Comparison of ENCODE assay signal across 1 cellular context in the genomic region with DNA sequence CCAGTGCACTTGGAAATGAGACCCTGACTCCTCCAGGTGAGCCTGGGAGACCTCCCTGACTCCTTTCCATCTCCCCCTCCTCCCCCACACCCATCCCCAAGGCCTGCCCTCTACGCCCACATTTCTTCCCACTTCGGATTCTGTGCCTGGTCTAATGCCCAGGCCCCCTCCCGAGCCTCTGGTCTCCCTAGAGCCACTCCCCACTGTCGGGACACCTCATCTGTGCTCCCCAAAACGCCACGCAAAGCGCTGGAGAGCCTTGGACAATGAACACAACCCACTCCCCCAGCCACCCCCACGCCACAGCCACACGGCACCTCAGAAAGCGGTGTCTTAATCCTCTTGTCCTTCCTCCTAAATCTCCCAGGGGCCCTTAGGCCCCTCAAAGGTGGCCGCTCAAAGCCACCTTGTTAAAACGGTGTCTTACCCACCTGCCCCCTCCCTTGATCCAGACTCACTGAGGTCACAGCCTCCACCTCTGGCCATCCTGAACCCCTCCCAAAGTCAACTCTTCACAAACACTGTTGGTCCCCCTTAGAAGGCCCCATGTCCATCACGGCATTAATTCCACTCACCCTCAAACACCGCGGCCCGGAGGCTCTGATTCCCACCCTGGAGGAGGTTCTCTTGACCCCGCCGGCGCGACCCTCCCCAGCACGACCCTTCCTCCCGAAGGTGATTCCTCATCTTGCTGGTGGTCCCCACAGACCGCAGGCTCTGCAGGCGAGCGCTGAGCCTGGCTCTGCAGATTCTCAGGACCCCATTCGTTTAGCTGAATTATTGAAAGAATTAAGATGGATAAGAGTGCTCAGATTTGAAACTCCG.
A peak's percentile ranks its signal among the peaks of the same experiment; 100 is the strongest.
TF ChIP-seq lines count a peak whose summit lies in the region.

No MANE protein-coding gene starts in this region.

TF ChIP-seq in GM12878, 131 proteins besides CTCF, POLR2A, EP300 and RAD21:
- 0 out of 2 replicates have a peak, but pooled peaks have one; percentile 38 for TF ChIP-seq LARP7 (IDR thresholded peaks at IDR 0.05)
- TF ChIP-seq, protein P1, sequence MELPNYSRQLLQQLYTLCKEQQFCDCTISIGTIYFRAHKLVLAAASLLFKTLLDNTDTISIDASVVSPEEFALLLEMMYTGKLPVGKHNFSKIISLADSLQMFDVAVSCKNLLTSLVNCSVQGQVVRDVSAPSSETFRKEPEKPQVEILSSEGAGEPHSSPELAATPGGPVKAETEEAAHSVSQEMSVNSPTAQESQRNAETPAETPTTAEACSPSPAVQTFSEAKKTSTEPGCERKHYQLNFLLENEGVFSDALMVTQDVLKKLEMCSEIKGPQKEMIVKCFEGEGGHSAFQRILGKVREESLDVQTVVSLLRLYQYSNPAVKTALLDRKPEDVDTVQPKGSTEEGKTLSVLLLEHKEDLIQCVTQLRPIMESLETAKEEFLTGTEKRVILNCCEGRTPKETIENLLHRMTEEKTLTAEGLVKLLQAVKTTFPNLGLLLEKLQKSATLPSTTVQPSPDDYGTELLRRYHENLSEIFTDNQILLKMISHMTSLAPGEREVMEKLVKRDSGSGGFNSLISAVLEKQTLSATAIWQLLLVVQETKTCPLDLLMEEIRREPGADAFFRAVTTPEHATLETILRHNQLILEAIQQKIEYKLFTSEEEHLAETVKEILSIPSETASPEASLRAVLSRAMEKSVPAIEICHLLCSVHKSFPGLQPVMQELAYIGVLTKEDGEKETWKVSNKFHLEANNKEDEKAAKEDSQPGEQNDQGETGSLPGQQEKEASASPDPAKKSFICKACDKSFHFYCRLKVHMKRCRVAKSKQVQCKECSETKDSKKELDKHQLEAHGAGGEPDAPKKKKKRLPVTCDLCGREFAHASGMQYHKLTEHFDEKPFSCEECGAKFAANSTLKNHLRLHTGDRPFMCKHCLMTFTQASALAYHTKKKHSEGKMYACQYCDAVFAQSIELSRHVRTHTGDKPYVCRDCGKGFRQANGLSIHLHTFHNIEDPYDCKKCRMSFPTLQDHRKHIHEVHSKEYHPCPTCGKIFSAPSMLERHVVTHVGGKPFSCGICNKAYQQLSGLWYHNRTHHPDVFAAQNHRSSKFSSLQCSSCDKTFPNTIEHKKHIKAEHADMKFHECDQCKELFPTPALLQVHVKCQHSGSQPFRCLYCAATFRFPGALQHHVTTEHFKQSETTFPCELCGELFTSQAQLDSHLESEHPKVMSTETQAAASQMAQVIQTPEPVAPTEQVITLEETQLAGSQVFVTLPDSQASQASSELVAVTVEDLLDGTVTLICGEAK (IDR thresholded peaks at IDR 0.05; ENCODE audit: borderline replicate concordance) = peak; percentile 14; the same call in 1 of the 2 replicates
- TF ChIP-seq, protein P2, sequence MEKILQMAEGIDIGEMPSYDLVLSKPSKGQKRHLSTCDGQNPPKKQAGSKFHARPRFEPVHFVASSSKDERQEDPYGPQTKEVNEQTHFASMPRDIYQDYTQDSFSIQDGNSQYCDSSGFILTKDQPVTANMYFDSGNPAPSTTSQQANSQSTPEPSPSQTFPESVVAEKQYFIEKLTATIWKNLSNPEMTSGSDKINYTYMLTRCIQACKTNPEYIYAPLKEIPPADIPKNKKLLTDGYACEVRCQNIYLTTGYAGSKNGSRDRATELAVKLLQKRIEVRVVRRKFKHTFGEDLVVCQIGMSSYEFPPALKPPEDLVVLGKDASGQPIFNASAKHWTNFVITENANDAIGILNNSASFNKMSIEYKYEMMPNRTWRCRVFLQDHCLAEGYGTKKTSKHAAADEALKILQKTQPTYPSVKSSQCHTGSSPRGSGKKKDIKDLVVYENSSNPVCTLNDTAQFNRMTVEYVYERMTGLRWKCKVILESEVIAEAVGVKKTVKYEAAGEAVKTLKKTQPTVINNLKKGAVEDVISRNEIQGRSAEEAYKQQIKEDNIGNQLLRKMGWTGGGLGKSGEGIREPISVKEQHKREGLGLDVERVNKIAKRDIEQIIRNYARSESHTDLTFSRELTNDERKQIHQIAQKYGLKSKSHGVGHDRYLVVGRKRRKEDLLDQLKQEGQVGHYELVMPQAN (conservative IDR thresholded peaks at IDR 0.05) = 0 out of 2 replicates have a peak, but pooled peaks have one; percentile 21
- peak; percentile 18; the same call in 1 of the 2 replicates for TF ChIP-seq BMI1 (IDR thresholded peaks at IDR 0.05; ENCODE audit: borderline replicate concordance)
- TF ChIP-seq MEF2B (IDR thresholded peaks at IDR 0.05; ENCODE audit: partially characterized antibody, poor library complexity, severe bottlenecking) = peak; percentile 7
- TF ChIP-seq, protein P3, sequence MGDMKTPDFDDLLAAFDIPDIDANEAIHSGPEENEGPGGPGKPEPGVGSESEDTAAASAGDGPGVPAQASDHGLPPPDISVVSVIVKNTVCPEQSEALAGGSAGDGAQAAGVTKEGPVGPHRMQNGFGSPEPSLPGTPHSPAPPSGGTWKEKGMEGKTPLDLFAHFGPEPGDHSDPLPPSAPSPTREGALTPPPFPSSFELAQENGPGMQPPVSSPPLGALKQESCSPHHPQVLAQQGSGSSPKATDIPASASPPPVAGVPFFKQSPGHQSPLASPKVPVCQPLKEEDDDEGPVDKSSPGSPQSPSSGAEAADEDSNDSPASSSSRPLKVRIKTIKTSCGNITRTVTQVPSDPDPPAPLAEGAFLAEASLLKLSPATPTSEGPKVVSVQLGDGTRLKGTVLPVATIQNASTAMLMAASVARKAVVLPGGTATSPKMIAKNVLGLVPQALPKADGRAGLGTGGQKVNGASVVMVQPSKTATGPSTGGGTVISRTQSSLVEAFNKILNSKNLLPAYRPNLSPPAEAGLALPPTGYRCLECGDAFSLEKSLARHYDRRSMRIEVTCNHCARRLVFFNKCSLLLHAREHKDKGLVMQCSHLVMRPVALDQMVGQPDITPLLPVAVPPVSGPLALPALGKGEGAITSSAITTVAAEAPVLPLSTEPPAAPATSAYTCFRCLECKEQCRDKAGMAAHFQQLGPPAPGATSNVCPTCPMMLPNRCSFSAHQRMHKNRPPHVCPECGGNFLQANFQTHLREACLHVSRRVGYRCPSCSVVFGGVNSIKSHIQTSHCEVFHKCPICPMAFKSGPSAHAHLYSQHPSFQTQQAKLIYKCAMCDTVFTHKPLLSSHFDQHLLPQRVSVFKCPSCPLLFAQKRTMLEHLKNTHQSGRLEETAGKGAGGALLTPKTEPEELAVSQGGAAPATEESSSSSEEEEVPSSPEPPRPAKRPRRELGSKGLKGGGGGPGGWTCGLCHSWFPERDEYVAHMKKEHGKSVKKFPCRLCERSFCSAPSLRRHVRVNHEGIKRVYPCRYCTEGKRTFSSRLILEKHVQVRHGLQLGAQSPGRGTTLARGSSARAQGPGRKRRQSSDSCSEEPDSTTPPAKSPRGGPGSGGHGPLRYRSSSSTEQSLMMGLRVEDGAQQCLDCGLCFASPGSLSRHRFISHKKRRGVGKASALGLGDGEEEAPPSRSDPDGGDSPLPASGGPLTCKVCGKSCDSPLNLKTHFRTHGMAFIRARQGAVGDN (IDR thresholded peaks at IDR 0.05) = 0 out of 2 replicates have a peak, but pooled peaks have one; percentile 23
- TF ChIP-seq POLR2AphosphoS5 (IDR thresholded peaks at IDR 0.05; ENCODE audit: low read length) = peak; percentile 27; the same call in 1 of the 2 replicates
